ENCODE assay signal across 18 cellular contexts in genomic region chr1:207304710-207305151, GRCh38. TPM values are rescaled to one million over a fixed set of nuclear protein-coding genes. Genes with fewer than 3 reads are reported as not detected.
A peak's percentile ranks its signal among the peaks of the same experiment; 100 is the strongest.
DNase-seq lines count a peak whose midpoint lies in the region; ATAC-seq and TF ChIP-seq lines count a peak whose summit lies in the region.
"Had no signal": no experiment of that assay in that cellular context is flagged by ENCODE, and none has a peak within 500 bp of the region (broad histone marks: within the 10 kb centered on the region; RNA-seq: fewer than 3 reads in every experiment).

No MANE protein-coding gene starts in this region.

- intact Hi-C loops in activated CD4-positive, alpha-beta memory T cell treated with anti-CD3 and anti-CD28 coated beads for 36 hours (cut with micrococcal nuclease) = no loop called here

- H3K27ac Mint-ChIP-seq in activated CD4-positive, alpha-beta memory T cell treated with anti-CD3 and anti-CD28 coated beads for 36 hours = no peak overlapping the region
- H3K27ac Mint-ChIP-seq: activated CD4-positive, alpha-beta memory T cell treated with anti-CD3 and anti-CD28 coated beads, Interleukin-2, amount 10 ng/mL, durations not matched to agents 7 days and 5 days; activated T-helper 1 cell treated with anti-CD3 and anti-CD28 coated beads, Interleukin-12 subunit alpha, Interleukin-12 subunit beta, Interleukin-2, Interleukin-4 antibody, amounts not matched to agents 30 ng/mL and 10 ng/mL and 1 ng/mL, durations not matched to agents 14 hours and 24 hours and 36 hours; immature natural killer cell; nephron progenitor cell had no signal

- H3K36me3 Mint-ChIP-seq in activated CD4-positive, alpha-beta memory T cell treated with anti-CD3 and anti-CD28 coated beads for 36 hours = peaks cover 1% of the 10 kb centered on the region

- H3K4me1 Mint-ChIP-seq in activated CD4-positive, alpha-beta memory T cell treated with anti-CD3 and anti-CD28 coated beads for 36 hours (ENCODE audit: low read depth) = peaks cover 18% of the 10 kb centered on the region
- H3K4me1 Mint-ChIP-seq: nephron progenitor cell had no signal

- no peak for ATAC-seq in HG03039 (IDR thresholded peaks at IDR 0.05; ENCODE audit: unreplicated experiment)

- TF ChIP-seq CTCF in fibroblast of the aortic adventitia (IDR thresholded peaks at IDR 0.05; ENCODE audit: insufficient read depth, low read length) = no peak
- no peak for TF ChIP-seq CTCF in GM20000 (IDR thresholded peaks at IDR 0.05; ENCODE audit: extremely low read depth, missing control alignments)

- H3K27me3 Mint-ChIP-seq in activated CD4-positive, alpha-beta memory T cell treated with anti-CD3 and anti-CD28 coated beads for 36 hours = peaks cover 2% of the 10 kb centered on the region

- POLR2A ChIA-PET in activated CD4-positive, alpha-beta memory T cell treated with anti-CD3 and anti-CD28 coated beads for 36 hours (lab: Charles Lee) = no interaction called here

- peak; percentile 38 for DNase-seq in A172 (ENCODE audit: low spot score)
- peak; percentile 75 for DNase-seq in ELR (ENCODE audit: low read depth)
- DNase-seq in amniotic epithelial cell (ENCODE audit: low read depth) = peak; percentile 34
- DNase-seq in fibroblast of the aortic adventitia (ENCODE audit: low read depth) = peak; percentile 15
- no peak for DNase-seq in GM20000 (ENCODE audit: low spot score)
- DNase-seq in stimulated activated CD4-positive, alpha-beta T cell treated with anti-CD3 and anti-CD28 coated beads, Interleukin-4, amount 100 ng/mL, for 1 hour = no peak
- DNase-seq in activated CD4-positive, alpha-beta memory T cell treated with anti-CD3 and anti-CD28 coated beads for 36 hours = no peak
- DNase-seq: activated CD4-positive, alpha-beta memory T cell treated with anti-CD3 and anti-CD28 coated beads, Interleukin-2, amount 10 ng/mL, durations not matched to agents 7 days and 5 days; GM23248; immature natural killer cell; mesendoderm; MM.1S; NCI-H2081; nephron progenitor cell; retina; RPMI8226 had no signal

- H3K4me3 Mint-ChIP-seq in activated CD4-positive, alpha-beta memory T cell treated with anti-CD3 and anti-CD28 coated beads for 36 hours = no peak overlapping the region
- H3K4me3 Mint-ChIP-seq: activated CD4-positive, alpha-beta memory T cell treated with anti-CD3 and anti-CD28 coated beads, Interleukin-2, amount 10 ng/mL, durations not matched to agents 7 days and 5 days; activated T-helper 1 cell treated with anti-CD3 and anti-CD28 coated beads, Interleukin-12 subunit alpha, Interleukin-12 subunit beta, Interleukin-2, Interleukin-4 antibody, amounts not matched to agents 30 ng/mL and 10 ng/mL and 1 ng/mL, durations not matched to agents 14 hours and 24 hours and 36 hours; immature natural killer cell; nephron progenitor cell had no signal

- H3K9me3 Mint-ChIP-seq in activated CD4-positive, alpha-beta memory T cell treated with anti-CD3 and anti-CD28 coated beads for 36 hours = peaks cover 4% of the 10 kb centered on the region
- H3K9me3 Mint-ChIP-seq: immature natural killer cell had no signal

- H3K4me3 ChIP-seq in fibroblast of the aortic adventitia (ENCODE audit: low read depth, low read length) = no peak overlapping the region
- H3K4me3 ChIP-seq: GM23248 had no signal

- CTCF ChIA-PET in activated CD4-positive, alpha-beta memory T cell treated with anti-CD3 and anti-CD28 coated beads for 36 hours (lab: Charles Lee) = no interaction called here

RNA-seq across cellular contexts. Expression of gene CD55, which starts 16.7 kb away (rescaled TPM):
- total RNA-seq in A172 (2014; rRNA removed; shearing (Covaris generic)) = 60.4 and 69.8 TPM in 2 replicates
- 25.5 and 34.0 TPM in 2 replicates for total RNA-seq in fibroblast of the aortic adventitia (ENCODE audit: low replicate concordance)
- 10 to 100 TPM; 40.4 to 42.3 TPM for total RNA-seq in activated CD4-positive, alpha-beta memory T cell treated with anti-CD3 and anti-CD28 coated beads for 36 hours

Comparison
In these comparisons a context has a peak if more than half of its experiments do, and no peak if none do; other contexts are left out.
1. DNase-seq: peak in A172 (single experiment), ELR (single experiment), amniotic epithelial cell (single experiment) and fibroblast of the aortic adventitia (single experiment); none in GM20000 (single experiment), stimulated activated CD4-positive, alpha-beta T cell treated with anti-CD3 and anti-CD28 coated beads, Interleukin-4, amount 100 ng/mL, for 1 hour (single experiment) and activated CD4-positive, alpha-beta memory T cell treated with anti-CD3 and anti-CD28 coated beads for 36 hours (single experiment).